8 cellular contexts compared by ENCODE assay signal in genomic region chr21:5231261-5231660, GRCh38.
DNase-seq lines count a peak whose midpoint lies in the region; ATAC-seq, FAIRE-seq and TF ChIP-seq lines count a peak whose summit lies in the region.
"Not testable (repeated sequence)": the region's sequence is repeated elsewhere in the genome, so short reads cannot be mapped to it uniquely, and the experiment has no call there.

No MANE protein-coding gene starts in this region.

- H3K9me3 Mint-ChIP-seq in chondrocyte (ENCODE audit: low read depth), result peaks cover 71% of the 10 kb centered on the region

- H3K36me3 ChIP-seq in Karpas-422 (ENCODE audit: insufficient read depth, low read length); lower lobe of right lung; aorta (ENCODE audit: control insufficient read depth in 1 of 2, insufficient read depth in 2 of 2, low read length in 1 of 2): not testable (repeated sequence)

- H3K4me1 ChIP-seq in Karpas-422 (ENCODE audit: low read length); right cardiac atrium (ENCODE audit: control insufficient read depth, insufficient read depth, low read length); lower lobe of right lung; aorta (ENCODE audit: control insufficient read depth in 1 of 2, insufficient read depth in 2 of 2, low read length in 2 of 2): not testable (repeated sequence)

- not testable (repeated sequence) for H3K27me3 Mint-ChIP-seq in chondrocyte (ENCODE audit: low read depth)

- H3K4me2 ChIP-seq in Karpas-422 (ENCODE audit: low read depth, low read length, poor library complexity, severe bottlenecking), result not testable (repeated sequence)

- not testable (repeated sequence) for H3K36me3 Mint-ChIP-seq in chondrocyte (ENCODE audit: low read depth)

- 64% methylated on average over 9 of the region's 10 CpGs for WGBS in right cardiac atrium
- 66 to 72% methylated on average over 9 to 10 of the region's 10 CpGs for WGBS in aorta, 2 donors

- in situ Hi-C loops in SK-MEL-5 (cut with HindIII; ENCODE audit: low pct_unique_long_range_greater_than_20kb, low sequenced_read_pairs), result not testable (repeated sequence)

- not testable (repeated sequence) for H4K20me1 ChIP-seq in Karpas-422 (ENCODE audit: insufficient read depth, low read depth, low read length)

- not testable (repeated sequence) for TF ChIP-seq POLR2A in H54 (IDR thresholded peaks at IDR 0.05; ENCODE audit: low read depth, low read length)

- H3K9me3 ChIP-seq in Karpas-422 (ENCODE audit: low read length), result peaks cover 20% of the 10 kb centered on the region
- not testable (repeated sequence) for H3K9me3 ChIP-seq in right cardiac atrium (ENCODE audit: control insufficient read depth, low read length); lower lobe of right lung; aorta (ENCODE audit: control insufficient read depth, low read length)

- not testable (repeated sequence) for H2AFZ ChIP-seq in Karpas-422 (ENCODE audit: low read length)

- H3K4me3 Mint-ChIP-seq in chondrocyte (ENCODE audit: unreplicated experiment), result not testable (repeated sequence)

- not testable (repeated sequence) for H3K4me1 Mint-ChIP-seq in chondrocyte (ENCODE audit: low read depth)

- H3K9ac ChIP-seq in Karpas-422 (ENCODE audit: low read length), result not testable (repeated sequence)

- H3K27me3 ChIP-seq in Karpas-422 (ENCODE audit: low read length); right cardiac atrium (ENCODE audit: control insufficient read depth, insufficient read depth); lower lobe of right lung (ENCODE audit: low read depth); aorta (ENCODE audit: control insufficient read depth in 1 of 2, insufficient read depth in 2 of 2, low read length in 1 of 2): not testable (repeated sequence)

- not testable (repeated sequence) for H3K79me2 ChIP-seq in Karpas-422 (ENCODE audit: low read length)

- DNase-seq in H54 (ENCODE audit: insufficient read length, low spot score) (peak; percentile 1), Karpas-422 (peak; percentile 19), SK-MEL-5 (ENCODE audit: low read depth, low spot score) (peak; percentile 35), chondrocyte (ENCODE audit: low spot score) (peak; percentile 98), right cardiac atrium (peak in 2 of 3 donors; percentile 35 to 67), lower lobe of right lung (peak; percentile 56)
- not testable (repeated sequence) for DNase-seq in sciatic nerve (ENCODE audit: low spot score); aorta

- H3K27ac ChIP-seq in Karpas-422 (ENCODE audit: low read length); right cardiac atrium (ENCODE audit: low read length); lower lobe of right lung; aorta (ENCODE audit: low read depth in 1 of 2, low read length in 2 of 2): not testable (repeated sequence)

- ATAC-seq in right cardiac atrium, result not testable (repeated sequence)
- ATAC-seq in lower lobe of right lung (peak in 1 of 2 donors; percentile 49), sciatic nerve (peak; percentile 28), aorta (ENCODE audit: low FRiP score) (peak; percentile 62)

- not testable (repeated sequence) for TF ChIP-seq CTCF in chondrocyte (IDR thresholded peaks at IDR 0.05); lower lobe of right lung (IDR thresholded peaks at IDR 0.05)

- H3K27ac Mint-ChIP-seq in chondrocyte (ENCODE audit: unreplicated experiment), result not testable (repeated sequence)

- not testable (repeated sequence) for H3K4me3 ChIP-seq in Karpas-422 (ENCODE audit: low read length); right cardiac atrium (ENCODE audit: low read length); lower lobe of right lung; aorta (ENCODE audit: low read length in 2 of 2)

- not testable (repeated sequence) for FAIRE-seq in H54 (lab: Jason Lieb, UNC)

- H3K9me2 ChIP-seq in Karpas-422 (replicated peaks; ENCODE audit: insufficient read depth, low read length), result not testable (repeated sequence)

- intact Hi-C loops in right cardiac atrium (cut with DNase I); lower lobe of right lung (cut with DNase I); sciatic nerve (cut with DNase I); aorta (cut with DNase I): not testable (repeated sequence)
